14 cellular contexts compared by ENCODE assay signal in genomic region chr1:21926814-21927530, GRCh38. TPM values are rescaled to one million over a fixed set of nuclear protein-coding genes. Genes with fewer than 3 reads are reported as not detected.
A peak's percentile ranks its signal among the peaks of the same experiment; 100 is the strongest.
DNase-seq lines count a peak whose midpoint lies in the region; ATAC-seq and TF ChIP-seq lines count a peak whose summit lies in the region.
"Had no signal": no experiment of that assay in that cellular context is flagged by ENCODE, and none has a peak within 500 bp of the region (broad histone marks: within the 10 kb centered on the region; RNA-seq: fewer than 3 reads in every experiment).

No MANE protein-coding gene starts in this region.

- H3K36me3 Mint-ChIP-seq in neural crest cell (ENCODE audit: low read depth), result no peaks in the 10 kb centered on the region
- H3K36me3 Mint-ChIP-seq: natural killer cell had no signal

- no peaks in the 10 kb centered on the region for H3K27me3 Mint-ChIP-seq in neural crest cell (ENCODE audit: low read depth)

- intact Hi-C loops in transverse colon (cut with DNase I; ENCODE audit: low total_unique reads), result no loop called here

- no peak for TF ChIP-seq EP300 in transverse colon (IDR thresholded peaks at IDR 0.05; ENCODE audit: low read depth)

- H3K4me3 Mint-ChIP-seq in neural crest cell, result no peak overlapping the region
- H3K4me3 Mint-ChIP-seq: natural killer cell had no signal

- in situ Hi-C loops in transverse colon (cut with MboI; ENCODE audit: low pct_ligation_motif_present in 1 of 4, low pct_unique_long_range_greater_than_20kb in 1 of 4, low sequenced_read_pairs in 3 of 4), result no loop called here

- peak overlapping the region; percentile 93 to 98 (median 94) for H3K27ac ChIP-seq in transverse colon
- H3K27ac ChIP-seq: SK-N-MC had no signal

- TF ChIP-seq POLR2A in transverse colon (IDR thresholded peaks at IDR 0.05), result no peak

- H3K36me3 ChIP-seq in transverse colon, result no peaks in the 10 kb centered on the region

- peaks cover 33% of the 10 kb centered on the region for H3K4me1 Mint-ChIP-seq in neural crest cell
- H3K4me1 Mint-ChIP-seq: natural killer cell had no signal

- DNase-seq in M059J (ENCODE audit: low read depth) (peak; percentile 63), fibroblast of mammary gland (ENCODE audit: low read depth) (peak; percentile 91), neural crest cell (ENCODE audit: low read depth, low spot score) (no peak), transverse colon (no peak), NCI-H187 (lab: John Stamatoyannopoulos, UW) (no peak)
- no peak for DNase-seq in stimulated activated CD4-positive, alpha-beta T cell treated with anti-CD3 and anti-CD28 coated beads, Interleukin-4, amount 100 ng/mL, for 4 hours
- DNase-seq: activated CD4-positive, alpha-beta T cell treated with anti-CD3 and anti-CD28 coated beads, Interleukin-2, amount 50 U/mL, for 1 hour; DMS79; glutamatergic neuron; natural killer cell; NCI-H2227 treated with DMSO at 0.1 percent for 48 hours had no signal

- no peaks in the 10 kb centered on the region for H3K27me3 ChIP-seq in transverse colon

- H3K9me3 Mint-ChIP-seq in neural crest cell, result no peaks in the 10 kb centered on the region
- H3K9me3 Mint-ChIP-seq: natural killer cell had no signal

- TF ChIP-seq CTCF in fibroblast of mammary gland (conservative IDR thresholded peaks at IDR 0.05; ENCODE audit: control insufficient read depth, insufficient read depth, low read depth, low read length) (no peak), neural crest cell (conservative IDR thresholded peaks at IDR 0.05) (no peak), transverse colon (IDR thresholded peaks at IDR 0.05) (peak in 2 of 5 experiments; percentile 9 to 26)

- H3K4me3 ChIP-seq in fibroblast of mammary gland (ENCODE audit: control insufficient read depth, low read depth, low read length), result no peak overlapping the region
- no peak overlapping the region for H3K4me3 ChIP-seq in transverse colon
- H3K4me3 ChIP-seq: SK-N-MC had no signal

- 19 to 44% methylated on average over 2 to 11 of the region's 11 CpGs for WGBS in transverse colon (ENCODE audit: low coverage in 1 of 2), 2 donors

- peak overlapping the region; percentile 84 for H3K27ac Mint-ChIP-seq in neural crest cell (ENCODE audit: unreplicated experiment)
- H3K27ac Mint-ChIP-seq: natural killer cell had no signal

- ATAC-seq in HG02885 (IDR thresholded peaks at IDR 0.05; ENCODE audit: poor library complexity, unreplicated experiment) (no peak), esophagus mucosa (no peak)
- ATAC-seq: natural killer cell had no signal

- H3K9me3 ChIP-seq in transverse colon, result no peaks in the 10 kb centered on the region

- H3K4me1 ChIP-seq in transverse colon, result peaks cover 63 to 97% (median 84%) of the 10 kb centered on the region in 4 donors

RNA-seq across cellular contexts. Expression of gene HSPG2, which starts 10.1 kb away (rescaled TPM):
- total RNA-seq in M059J (2014; rRNA removed; shearing (Covaris generic)), result 18.3 and 60.5 TPM in 2 replicates
- total RNA-seq in neural crest cell (101 and 103 TPM in 2 replicates), transverse colon (100 to 1,000 TPM; 107 to 343 (median 228) TPM), esophagus mucosa (91.0 TPM)

RNA-seq across cellular contexts. Expression of gene CELA3B, which starts 49.9 kb away (rescaled TPM):
- total RNA-seq in M059J (2014; rRNA removed; shearing (Covaris generic)), result not detected in 2 replicates
- total RNA-seq in neural crest cell (not detected in 2 replicates), transverse colon (not detected), esophagus mucosa (not detected)
- total RNA-seq: natural killer cell had no signal

Comparison
In these comparisons a context has a peak if more than half of its experiments do, and no peak if none do; other contexts are left out.
1. DNase-seq: peak in M059J (single experiment) and fibroblast of mammary gland (single experiment); none in neural crest cell (single experiment), transverse colon (single experiment), stimulated activated CD4-positive, alpha-beta T cell treated with anti-CD3 and anti-CD28 coated beads, Interleukin-4, amount 100 ng/mL, for 4 hours (0 of 2) and NCI-H187 (0 of 2).